Comparison of ENCODE assay signal across 15 cellular contexts in the genomic region with DNA sequence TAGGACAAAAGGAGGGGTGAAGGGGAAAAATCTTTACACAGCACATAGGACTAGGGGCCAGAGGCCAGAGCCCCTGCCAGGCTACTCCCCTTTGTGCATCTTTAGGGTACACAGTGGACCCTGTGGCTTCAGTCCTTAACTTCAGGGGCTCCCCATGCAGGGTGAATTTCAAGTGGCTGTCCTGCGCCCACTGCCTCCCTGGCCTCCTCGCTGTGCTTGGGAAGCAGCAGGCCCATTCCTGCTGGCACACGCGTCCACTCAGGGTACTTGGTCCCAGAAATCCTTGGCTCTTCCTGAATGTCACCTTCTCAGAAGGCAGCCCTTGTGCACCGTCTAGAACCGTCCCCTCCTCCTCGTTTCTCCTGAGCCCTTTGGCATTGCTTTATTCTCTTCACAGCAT.
A peak's percentile ranks its signal among the peaks of the same experiment; 100 is the strongest.
DNase-seq lines count a peak whose midpoint lies in the region; ATAC-seq and TF ChIP-seq lines count a peak whose summit lies in the region.
"Had no signal": no experiment of that assay in that cellular context is flagged by ENCODE, and none has a peak within 500 bp of the region (broad histone marks: within the 10 kb centered on the region; RNA-seq: fewer than 3 reads in every experiment).

No MANE protein-coding gene starts in this region.

- H3K36me3 ChIP-seq in GM23338 (ENCODE audit: insufficient read depth) (0 out of 2 replicates have a peak, but pooled peaks cover 6% of the 10 kb centered on the region), neural progenitor cell (no peaks in the 10 kb centered on the region), right atrium auricular region (no peaks in the 10 kb centered on the region)

- peaks cover 32% of the 10 kb centered on the region for H3K9me3 Mint-ChIP-seq in GM23338
- peaks cover 31 to 46% (median 34%) of the 10 kb centered on the region in 5 experiments for H3K9me3 Mint-ChIP-seq in brain
- peaks cover 38% of the 10 kb centered on the region for H3K9me3 Mint-ChIP-seq in neural progenitor cell

- no peaks in the 10 kb centered on the region for H3K9me2 ChIP-seq in GM23338 (ENCODE audit: insufficient read depth)

- DNase-seq in GM23338 (ENCODE audit: low spot score) (no peak), neural progenitor cell (ENCODE audit: low spot score) (peak; percentile 70), NCI-H1694 treated with DMSO at 0.1 percent for 48 hours (lab: John Stamatoyannopoulos, UW) (no peak), right atrium auricular region (ENCODE audit: low spot score) (no peak)
- DNase-seq: Caco-2; CD4-positive, CD25-positive, alpha-beta regulatory T cell; CD8-positive, alpha-beta T cell; DMS153; DND-41; GM23248; H9 had no signal

- H3K4me2 ChIP-seq in GM23338: no peak overlapping the region
- peak overlapping the region; percentile 42 for H3K4me2 ChIP-seq in neural progenitor cell

- H3K9me3 ChIP-seq in neural progenitor cell (ENCODE audit: low read depth) (peaks cover 10% of the 10 kb centered on the region), right atrium auricular region (peaks cover 18 to 42% of the 10 kb centered on the region in 2 donors)

- H3K27ac ChIP-seq in GM23338 (ENCODE audit: low read depth): no peak overlapping the region
- no peak overlapping the region for H3K27ac ChIP-seq in neural progenitor cell
- no peak overlapping the region for H3K27ac ChIP-seq in right atrium auricular region
- H3K27ac ChIP-seq: C4-2B, GM23248 had no signal

- H3K27me3 Mint-ChIP-seq in GM23338 (ENCODE audit: insufficient read depth, low read depth, poor library complexity) (peaks cover 5% of the 10 kb centered on the region), brain (peaks cover 4% of the 10 kb centered on the region), neural progenitor cell (ENCODE audit: insufficient read depth, low read depth) (peaks cover 10% of the 10 kb centered on the region)

- H3F3A ChIP-seq in GM23338 (replicated peaks; ENCODE audit: low read depth) (no peaks in the 10 kb centered on the region), neural progenitor cell (ENCODE audit: low read depth) (peaks cover 12% of the 10 kb centered on the region)

- ATAC-seq in GM23338 (no peak), HG03025 (IDR thresholded peaks at IDR 0.05; ENCODE audit: low FRiP score, unreplicated experiment) (no peak)
- ATAC-seq: CD8-positive, alpha-beta T cell; HCT116 had no signal

- no peaks in the 10 kb centered on the region; the same call in 1 of the 2 replicates for H3K4me1 ChIP-seq in GM23338 (ENCODE audit: insufficient read depth)
- peaks cover 39% of the 10 kb centered on the region for H3K4me1 ChIP-seq in neural progenitor cell
- H3K4me1 ChIP-seq in right atrium auricular region: no peaks in the 10 kb centered on the region
- H3K4me1 ChIP-seq: Caco-2 had no signal

- H4K20me1 ChIP-seq in GM23338 (replicated peaks; ENCODE audit: insufficient read depth): no peaks in the 10 kb centered on the region
- peaks cover 3% of the 10 kb centered on the region for H4K20me1 ChIP-seq in neural progenitor cell (ENCODE audit: low read depth)

- H3K27me3 ChIP-seq in GM23338 (ENCODE audit: insufficient read depth) (no peaks in the 10 kb centered on the region), neural progenitor cell (no peaks in the 10 kb centered on the region), right atrium auricular region (no peaks in the 10 kb centered on the region)

- H2AFZ ChIP-seq in GM23338 (0 out of 2 replicates have a peak overlapping the region, but pooled peaks have one; percentile 28), neural progenitor cell (replicated peaks) (no peak overlapping the region)
- H2AFZ ChIP-seq: GM23248 had no signal

- H3K79me2 ChIP-seq in GM23338 (replicated peaks; ENCODE audit: insufficient read depth) (no peaks in the 10 kb centered on the region), neural progenitor cell (ENCODE audit: low read depth) (no peaks in the 10 kb centered on the region)

- H3K4me3 ChIP-seq in GM23338 (no peak overlapping the region), neural progenitor cell (no peak overlapping the region), right atrium auricular region (no peak overlapping the region)
- H3K4me3 ChIP-seq: GM23248 had no signal

- H3K36me3 Mint-ChIP-seq in GM23338 (ENCODE audit: low read depth) (peaks cover 23% of the 10 kb centered on the region), brain (peaks cover 31% of the 10 kb centered on the region), neural progenitor cell (peaks cover 3% of the 10 kb centered on the region)
- H3K36me3 Mint-ChIP-seq: CD8-positive, alpha-beta T cell had no signal

- no peak overlapping the region for H3K27ac Mint-ChIP-seq in GM23338
- peak overlapping the region in 4 of 5 experiments; percentile 41 to 91 (median 82) for H3K27ac Mint-ChIP-seq in brain
- H3K27ac Mint-ChIP-seq in neural progenitor cell: peak overlapping the region; percentile 5
- H3K27ac Mint-ChIP-seq: CD4-positive, CD25-positive, alpha-beta regulatory T cell; CD8-positive, alpha-beta T cell had no signal

- H3K4me3 Mint-ChIP-seq in GM23338 (no peak overlapping the region), brain (peak overlapping the region in 1 of 5 experiments; percentile 50), neural progenitor cell (no peak overlapping the region)
- H3K4me3 Mint-ChIP-seq: CD4-positive, CD25-positive, alpha-beta regulatory T cell; CD8-positive, alpha-beta T cell; H9 had no signal

- no peak overlapping the region for H3K9ac ChIP-seq in neural progenitor cell
- H3K9ac ChIP-seq: GM23248 had no signal

- TF ChIP-seq CTCF in GM23338 (conservative IDR thresholded peaks at IDR 0.05; ENCODE audit: low read depth in 2 of 2) (no peak), brain (conservative IDR thresholded peaks at IDR 0.05) (no peak), neural progenitor cell (IDR thresholded peaks at IDR 0.05) (no peak), right atrium auricular region (IDR thresholded peaks at IDR 0.05) (no peak)

- H3K4me1 Mint-ChIP-seq in GM23338 (peaks cover 11% of the 10 kb centered on the region), brain (peaks cover 56% of the 10 kb centered on the region), neural progenitor cell (peaks cover 33% of the 10 kb centered on the region)
- H3K4me1 Mint-ChIP-seq: CD4-positive, CD25-positive, alpha-beta regulatory T cell had no signal

TF ChIP-seq in GM23338, 12 proteins besides CTCF, POLR2A, EP300 and RAD21 (continues in another document):
- no peak for TF ChIP-seq EZH2phosphoT487 (IDR thresholded peaks at IDR 0.05; ENCODE audit: unreplicated experiment)
- TF ChIP-seq, protein P1, sequence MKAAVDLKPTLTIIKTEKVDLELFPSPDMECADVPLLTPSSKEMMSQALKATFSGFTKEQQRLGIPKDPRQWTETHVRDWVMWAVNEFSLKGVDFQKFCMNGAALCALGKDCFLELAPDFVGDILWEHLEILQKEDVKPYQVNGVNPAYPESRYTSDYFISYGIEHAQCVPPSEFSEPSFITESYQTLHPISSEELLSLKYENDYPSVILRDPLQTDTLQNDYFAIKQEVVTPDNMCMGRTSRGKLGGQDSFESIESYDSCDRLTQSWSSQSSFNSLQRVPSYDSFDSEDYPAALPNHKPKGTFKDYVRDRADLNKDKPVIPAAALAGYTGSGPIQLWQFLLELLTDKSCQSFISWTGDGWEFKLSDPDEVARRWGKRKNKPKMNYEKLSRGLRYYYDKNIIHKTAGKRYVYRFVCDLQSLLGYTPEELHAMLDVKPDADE (IDR thresholded peaks at IDR 0.05): no peak
- no peak for TF ChIP-seq ZNF114 (CRISPR knock-in tag; IDR thresholded peaks at IDR 0.05)
